ENCODE assay signal across 12 cellular contexts in the genomic region with DNA sequence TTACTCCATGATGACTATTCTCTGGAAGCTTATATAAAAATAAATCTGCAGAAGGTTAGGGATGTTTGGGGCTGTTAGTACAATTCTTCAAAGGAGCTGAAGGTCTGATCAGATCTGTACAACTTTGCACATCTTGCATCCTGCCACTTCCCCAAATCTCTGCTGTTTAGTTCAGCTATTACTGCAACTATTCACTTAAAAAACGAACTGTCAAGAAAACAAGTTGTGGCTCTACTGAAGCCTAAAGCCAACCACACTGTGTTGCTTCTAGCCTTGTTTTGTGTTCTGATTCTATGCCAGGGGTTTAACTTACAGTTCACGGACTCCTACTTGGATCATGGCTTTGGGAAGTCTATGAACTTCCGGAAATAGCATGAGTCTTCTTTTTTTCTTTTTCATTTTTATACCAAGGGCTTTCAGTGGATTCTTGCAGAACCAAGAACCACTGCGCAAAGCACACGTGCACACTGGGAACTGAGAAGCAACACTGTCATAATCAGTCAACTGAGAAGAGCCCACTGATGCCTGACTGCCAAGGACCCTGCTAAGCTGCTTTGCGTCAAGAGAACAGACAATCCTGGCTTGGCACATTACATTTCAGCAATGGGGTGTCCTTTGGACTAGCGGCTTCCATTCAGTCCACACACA.
DNase-seq lines count a peak whose midpoint lies in the region; ATAC-seq lines count a peak whose summit lies in the region.
"Had no signal": no experiment of that assay in that cellular context is flagged by ENCODE, and none has a peak within 500 bp of the region (broad histone marks: within the 10 kb centered on the region; RNA-seq: fewer than 3 reads in every experiment).

No MANE protein-coding gene starts in this region.

- DNase-seq in T-helper 17 cell (no peak), DMS153 (lab: John Stamatoyannopoulos, UW) (no peak)
- DNase-seq in T-helper 2 cell treated with Interferon-gamma antibody and Interleukin-4, amounts not matched to agents 5 μg/mL and 100 μg/mL, for 36 hours (ENCODE audit: low spot score) = no peak
- DNase-seq in activated CD8-positive, alpha-beta memory T cell treated with anti-CD3 and anti-CD28 coated beads for 24 hours = no peak
- no peak for DNase-seq in stimulated activated CD4-positive, alpha-beta T cell treated with anti-CD3 and anti-CD28 coated beads, Interleukin-4, amount 100 ng/mL, for 24 hours
- DNase-seq: activated T-cell treated with anti-CD3 and anti-CD28 coated beads, Interleukin-2, amount 50 U/mL, for 4 hours; caudate nucleus; KBM-7 had no signal

- H3K27me3 Mint-ChIP-seq in T-helper 17 cell = no peaks in the 10 kb centered on the region
- no peaks in the 10 kb centered on the region for H3K27me3 Mint-ChIP-seq in T-helper 2 cell treated with Interferon-gamma antibody and Interleukin-4, amounts not matched to agents 5 μg/mL and 100 μg/mL, for 36 hours (ENCODE audit: low read depth)

- H3K27ac Mint-ChIP-seq in T-helper 17 cell = no peak overlapping the region
- H3K27ac Mint-ChIP-seq in T-helper 2 cell treated with Interferon-gamma antibody and Interleukin-4, amounts not matched to agents 5 μg/mL and 100 μg/mL, for 36 hours = no peak overlapping the region

- peaks cover 5% of the 10 kb centered on the region for H3K9me3 Mint-ChIP-seq in T-helper 2 cell treated with Interferon-gamma antibody and Interleukin-4, amounts not matched to agents 5 μg/mL and 100 μg/mL, for 36 hours
- H3K9me3 Mint-ChIP-seq: activated T-cell treated with anti-CD3 and anti-CD28 coated beads, Interleukin-2, amount 50 U/mL, for 4 hours had no signal

- no peak overlapping the region for H3K4me3 Mint-ChIP-seq in T-helper 17 cell
- H3K4me3 Mint-ChIP-seq in T-helper 2 cell treated with Interferon-gamma antibody and Interleukin-4, amounts not matched to agents 5 μg/mL and 100 μg/mL, for 36 hours = no peak overlapping the region
- H3K4me3 Mint-ChIP-seq: activated T-cell treated with anti-CD3 and anti-CD28 coated beads, Interleukin-2, amount 50 U/mL, for 4 hours had no signal

- peaks cover 2% of the 10 kb centered on the region for H3K36me3 Mint-ChIP-seq in T-helper 17 cell (ENCODE audit: low read depth)
- no peaks in the 10 kb centered on the region for H3K36me3 Mint-ChIP-seq in T-helper 2 cell treated with Interferon-gamma antibody and Interleukin-4, amounts not matched to agents 5 μg/mL and 100 μg/mL, for 36 hours (ENCODE audit: low read depth)

- no peaks in the 10 kb centered on the region for H3K4me1 Mint-ChIP-seq in T-helper 17 cell
- H3K4me1 Mint-ChIP-seq in T-helper 2 cell treated with Interferon-gamma antibody and Interleukin-4, amounts not matched to agents 5 μg/mL and 100 μg/mL, for 36 hours (ENCODE audit: low read depth) = no peaks in the 10 kb centered on the region

- H3K9me3 ChIP-seq in T-helper 17 cell (ENCODE audit: control insufficient read depth, low read length, poor library complexity, severe bottlenecking) = no peaks in the 10 kb centered on the region

- ATAC-seq in GM18502 (IDR thresholded peaks at IDR 0.05; ENCODE audit: poor library complexity, unreplicated experiment) (peak; percentile 86), GM21367 (IDR thresholded peaks at IDR 0.05; ENCODE audit: unreplicated experiment) (peak; percentile 83), HG03060 (IDR thresholded peaks at IDR 0.05; ENCODE audit: low read depth, unreplicated experiment) (peak; percentile 73), T-helper 17 cell (peak; percentile 60)
- ATAC-seq: activated T-cell treated with anti-CD3 and anti-CD28 coated beads, Interleukin-2, amount 50 U/mL, for 4 hours; sciatic nerve had no signal
